2 cellular contexts compared by ENCODE assay signal in genomic region chr15:42581272-42581730, GRCh38.
TF ChIP-seq lines count a peak whose summit lies in the region.

No MANE protein-coding gene starts in this region.

TF ChIP-seq in HEK293T, 16 proteins besides CTCF, POLR2A, EP300 and RAD21 (continued from another document):
- TF ChIP-seq, protein P1, sequence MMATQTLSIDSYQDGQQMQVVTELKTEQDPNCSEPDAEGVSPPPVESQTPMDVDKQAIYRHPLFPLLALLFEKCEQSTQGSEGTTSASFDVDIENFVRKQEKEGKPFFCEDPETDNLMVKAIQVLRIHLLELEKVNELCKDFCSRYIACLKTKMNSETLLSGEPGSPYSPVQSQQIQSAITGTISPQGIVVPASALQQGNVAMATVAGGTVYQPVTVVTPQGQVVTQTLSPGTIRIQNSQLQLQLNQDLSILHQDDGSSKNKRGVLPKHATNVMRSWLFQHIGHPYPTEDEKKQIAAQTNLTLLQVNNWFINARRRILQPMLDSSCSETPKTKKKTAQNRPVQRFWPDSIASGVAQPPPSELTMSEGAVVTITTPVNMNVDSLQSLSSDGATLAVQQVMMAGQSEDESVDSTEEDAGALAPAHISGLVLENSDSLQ (IDR thresholded peaks at IDR 0.05): no peak
- peak; percentile 30; the same call in 1 of the 2 replicates for TF ChIP-seq L3MBTL2 (conservative IDR thresholded peaks at IDR 0.05)

TF ChIP-seq in GM12878, 131 proteins besides CTCF, POLR2A, EP300 and RAD21:
- TF ChIP-seq, protein P2, sequence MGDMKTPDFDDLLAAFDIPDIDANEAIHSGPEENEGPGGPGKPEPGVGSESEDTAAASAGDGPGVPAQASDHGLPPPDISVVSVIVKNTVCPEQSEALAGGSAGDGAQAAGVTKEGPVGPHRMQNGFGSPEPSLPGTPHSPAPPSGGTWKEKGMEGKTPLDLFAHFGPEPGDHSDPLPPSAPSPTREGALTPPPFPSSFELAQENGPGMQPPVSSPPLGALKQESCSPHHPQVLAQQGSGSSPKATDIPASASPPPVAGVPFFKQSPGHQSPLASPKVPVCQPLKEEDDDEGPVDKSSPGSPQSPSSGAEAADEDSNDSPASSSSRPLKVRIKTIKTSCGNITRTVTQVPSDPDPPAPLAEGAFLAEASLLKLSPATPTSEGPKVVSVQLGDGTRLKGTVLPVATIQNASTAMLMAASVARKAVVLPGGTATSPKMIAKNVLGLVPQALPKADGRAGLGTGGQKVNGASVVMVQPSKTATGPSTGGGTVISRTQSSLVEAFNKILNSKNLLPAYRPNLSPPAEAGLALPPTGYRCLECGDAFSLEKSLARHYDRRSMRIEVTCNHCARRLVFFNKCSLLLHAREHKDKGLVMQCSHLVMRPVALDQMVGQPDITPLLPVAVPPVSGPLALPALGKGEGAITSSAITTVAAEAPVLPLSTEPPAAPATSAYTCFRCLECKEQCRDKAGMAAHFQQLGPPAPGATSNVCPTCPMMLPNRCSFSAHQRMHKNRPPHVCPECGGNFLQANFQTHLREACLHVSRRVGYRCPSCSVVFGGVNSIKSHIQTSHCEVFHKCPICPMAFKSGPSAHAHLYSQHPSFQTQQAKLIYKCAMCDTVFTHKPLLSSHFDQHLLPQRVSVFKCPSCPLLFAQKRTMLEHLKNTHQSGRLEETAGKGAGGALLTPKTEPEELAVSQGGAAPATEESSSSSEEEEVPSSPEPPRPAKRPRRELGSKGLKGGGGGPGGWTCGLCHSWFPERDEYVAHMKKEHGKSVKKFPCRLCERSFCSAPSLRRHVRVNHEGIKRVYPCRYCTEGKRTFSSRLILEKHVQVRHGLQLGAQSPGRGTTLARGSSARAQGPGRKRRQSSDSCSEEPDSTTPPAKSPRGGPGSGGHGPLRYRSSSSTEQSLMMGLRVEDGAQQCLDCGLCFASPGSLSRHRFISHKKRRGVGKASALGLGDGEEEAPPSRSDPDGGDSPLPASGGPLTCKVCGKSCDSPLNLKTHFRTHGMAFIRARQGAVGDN (IDR thresholded peaks at IDR 0.05): peak; percentile 89
- peak in 1 of 2 experiments; percentile 26; a peak in 1 of 4 replicates for TF ChIP-seq IKZF2 (IDR thresholded peaks at IDR 0.05)
- TF ChIP-seq KLF5 (IDR thresholded peaks at IDR 0.05; ENCODE audit: partially characterized antibody): no peak
- TF ChIP-seq CEBPB (IDR thresholded peaks at IDR 0.05; ENCODE audit: borderline replicate concordance in 1 of 2, low read depth in 2 of 2, low read length in 2 of 2): no peak
- no peak for TF ChIP-seq CBFB (IDR thresholded peaks at IDR 0.05; ENCODE audit: low read depth)
- TF ChIP-seq IKZF1 (conservative IDR thresholded peaks at IDR 0.05): peak; percentile 72
- TF ChIP-seq CHD1 (IDR thresholded peaks at IDR 0.05; ENCODE audit: low read depth, low read length): no peak
- TF ChIP-seq POLR2AphosphoS5 (IDR thresholded peaks at IDR 0.05; ENCODE audit: low read length): peak; percentile 36; the same call in 1 of the 2 replicates
- TF ChIP-seq NBN (IDR thresholded peaks at IDR 0.05): peak; percentile 38; the same call in 1 of the 2 replicates
- 0 out of 2 replicates have a peak, but pooled peaks have one; percentile 33 for TF ChIP-seq EED (IDR thresholded peaks at IDR 0.05; ENCODE audit: low read depth)
- peak in 1 of 2 experiments; percentile 16; a peak in 1 of 4 replicates for TF ChIP-seq BHLHE40 (IDR thresholded peaks at IDR 0.05; ENCODE audit: borderline replicate concordance in 1 of 2, low read depth in 2 of 2, low read length in 1 of 2)
- TF ChIP-seq CBX3 (IDR thresholded peaks at IDR 0.05; ENCODE audit: borderline replicate concordance, low read depth): no peak
- peak; percentile 43; the same call in 1 of the 2 replicates for TF ChIP-seq YY1 (IDR thresholded peaks at IDR 0.05; ENCODE audit: low read depth, low read length)
- no peak for TF ChIP-seq TAF1 (IDR thresholded peaks at IDR 0.05; ENCODE audit: borderline replicate concordance, low read depth, low read length)
- TF ChIP-seq, protein P3, sequence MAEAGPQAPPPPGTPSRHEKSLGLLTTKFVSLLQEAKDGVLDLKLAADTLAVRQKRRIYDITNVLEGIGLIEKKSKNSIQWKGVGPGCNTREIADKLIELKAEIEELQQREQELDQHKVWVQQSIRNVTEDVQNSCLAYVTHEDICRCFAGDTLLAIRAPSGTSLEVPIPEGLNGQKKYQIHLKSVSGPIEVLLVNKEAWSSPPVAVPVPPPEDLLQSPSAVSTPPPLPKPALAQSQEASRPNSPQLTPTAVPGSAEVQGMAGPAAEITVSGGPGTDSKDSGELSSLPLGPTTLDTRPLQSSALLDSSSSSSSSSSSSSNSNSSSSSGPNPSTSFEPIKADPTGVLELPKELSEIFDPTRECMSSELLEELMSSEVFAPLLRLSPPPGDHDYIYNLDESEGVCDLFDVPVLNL (IDR thresholded peaks at IDR 0.05; ENCODE audit: low read depth, low read length): no peak
- peak; percentile 37; the same call in 1 of the 2 replicates for TF ChIP-seq RELB (IDR thresholded peaks at IDR 0.05; ENCODE audit: low read depth)
